Comparison of ENCODE assay signal across 21 cellular contexts in genomic region chr1:200183637-200184036, GRCh38.
DNase-seq lines count a peak whose midpoint lies in the region; ATAC-seq and TF ChIP-seq lines count a peak whose summit lies in the region.
"Had no signal": no experiment of that assay in that cellular context is flagged by ENCODE, and none has a peak within 500 bp of the region (broad histone marks: within the 10 kb centered on the region; RNA-seq: fewer than 3 reads in every experiment).

No MANE protein-coding gene starts in this region.

- no peak overlapping the region for H3K9ac ChIP-seq in BLaER1
- H3K9ac ChIP-seq in GM23248, result no peak overlapping the region

- no peaks in the 10 kb centered on the region for H3K79me2 ChIP-seq in GM23248 (ENCODE audit: insufficient read depth)
- no peaks in the 10 kb centered on the region for H3K79me2 ChIP-seq in osteoblast (ENCODE audit: insufficient read depth, low read length)

- ATAC-seq in GM21619 (IDR thresholded peaks at IDR 0.05; ENCODE audit: unreplicated experiment), result no peak
- ATAC-seq in HG03457 (IDR thresholded peaks at IDR 0.05; ENCODE audit: unreplicated experiment), result no peak
- ATAC-seq in GM18858 (IDR thresholded peaks at IDR 0.05; ENCODE audit: unreplicated experiment), result no peak
- ATAC-seq: activated naive CD8-positive, alpha-beta T cell treated with anti-CD3 and anti-CD28 coated beads, Interleukin-2, amount 50 U/mL, for 24 hours; naive thymus-derived CD8-positive, alpha-beta T cell had no signal

- H3K27ac Mint-ChIP-seq in chondrocyte (ENCODE audit: unreplicated experiment), result peak overlapping the region; percentile 42
- H3K27ac Mint-ChIP-seq: activated naive CD8-positive, alpha-beta T cell treated with anti-CD3 and anti-CD28 coated beads, Interleukin-2, amount 50 U/mL, for 24 hours; naive thymus-derived CD8-positive, alpha-beta T cell had no signal

- H2AFZ ChIP-seq in GM23248 (no peak overlapping the region), osteoblast (ENCODE audit: low read length) (no peak overlapping the region)

- H3K36me3 ChIP-seq in BLaER1 (no peaks in the 10 kb centered on the region), GM23248 (ENCODE audit: low read depth) (no peaks in the 10 kb centered on the region), osteoblast (ENCODE audit: insufficient read depth, low read length) (no peaks in the 10 kb centered on the region)
- H3K36me3 ChIP-seq: ovary, sigmoid colon, tibial nerve had no signal

- H3K9me3 ChIP-seq in BLaER1 (peaks cover 5% of the 10 kb centered on the region; the same call in 1 of the 2 replicates), GM23248 (ENCODE audit: low read depth) (no peaks in the 10 kb centered on the region), osteoblast (ENCODE audit: low read depth, low read length) (no peaks in the 10 kb centered on the region)
- H3K9me3 ChIP-seq: ovary, sigmoid colon, tibial nerve had no signal

- TF ChIP-seq CTCF in chondrocyte (IDR thresholded peaks at IDR 0.05) (no peak), osteoblast (IDR thresholded peaks at IDR 0.05; ENCODE audit: extremely low read depth, low read depth, low read length) (no peak)

- peaks cover 36% of the 10 kb centered on the region for H3F3A ChIP-seq in GM23248 (ENCODE audit: insufficient read depth)

- no peaks in the 10 kb centered on the region for H3K9me2 ChIP-seq in GM23248 (ENCODE audit: insufficient read depth)

- peaks cover 2% of the 10 kb centered on the region for H3K27me3 Mint-ChIP-seq in chondrocyte (ENCODE audit: low read depth)

- H3K36me3 Mint-ChIP-seq in chondrocyte (ENCODE audit: low read depth), result peaks cover 12% of the 10 kb centered on the region

- peaks cover 14% of the 10 kb centered on the region for H3K4me1 ChIP-seq in BLaER1
- peaks cover 42% of the 10 kb centered on the region for H3K4me1 ChIP-seq in GM23248 (ENCODE audit: insufficient read depth)
- H3K4me1 ChIP-seq in osteoblast (ENCODE audit: insufficient read depth, low read length), result peaks cover 35% of the 10 kb centered on the region
- H3K4me1 ChIP-seq: tibial nerve had no signal

- H4K20me1 ChIP-seq in BLaER1 (no peaks in the 10 kb centered on the region), GM23248 (ENCODE audit: insufficient read depth) (no peaks in the 10 kb centered on the region), osteoblast (ENCODE audit: insufficient read depth, low read length) (no peaks in the 10 kb centered on the region)

- H3K4me3 ChIP-seq in BLaER1, result no peak overlapping the region
- no peak overlapping the region for H3K4me3 ChIP-seq in GM23248
- no peak overlapping the region for H3K4me3 ChIP-seq in osteoblast (ENCODE audit: insufficient read depth, low read length)
- H3K4me3 ChIP-seq: ovary, sigmoid colon, tibial nerve had no signal

- no peak overlapping the region for H3K27ac ChIP-seq in BLaER1
- H3K27ac ChIP-seq in GM23248, result peak overlapping the region; percentile 39
- H3K27ac ChIP-seq in osteoblast (ENCODE audit: low read depth, low read length), result peak overlapping the region; percentile 27
- H3K27ac ChIP-seq: foreskin keratinocyte, ovary, tibial nerve had no signal

- peaks cover 15% of the 10 kb centered on the region for H3K9me3 Mint-ChIP-seq in chondrocyte (ENCODE audit: low read depth)
- H3K9me3 Mint-ChIP-seq: activated naive CD8-positive, alpha-beta T cell treated with anti-CD3 and anti-CD28 coated beads, Interleukin-2, amount 50 U/mL, for 24 hours had no signal

- H3K27me3 ChIP-seq in BLaER1, result no peaks in the 10 kb centered on the region
- no peaks in the 10 kb centered on the region for H3K27me3 ChIP-seq in GM23248 (replicated peaks; ENCODE audit: insufficient read depth)
- H3K27me3 ChIP-seq in osteoblast (ENCODE audit: insufficient read depth, low read length), result no peaks in the 10 kb centered on the region
- H3K27me3 ChIP-seq: foreskin keratinocyte, ovary, sigmoid colon, tibial nerve had no signal

- peaks cover 48% of the 10 kb centered on the region for H3K4me1 Mint-ChIP-seq in chondrocyte (ENCODE audit: low read depth)

- in situ Hi-C loops in GM23248 (cut with MboI), result no loop called here

- peak overlapping the region; percentile 68 for H3K4me2 ChIP-seq in BLaER1
- H3K4me2 ChIP-seq in GM23248 (ENCODE audit: unreplicated experiment), result peak overlapping the region; percentile 5
- peak overlapping the region; percentile 10 for H3K4me2 ChIP-seq in osteoblast (ENCODE audit: insufficient read depth, low read length)

- 25 to 46% methylated on average over 2 of the region's 2 CpGs for WGBS in GM23248 (ENCODE audit: low coverage in 1 of 2, low lambda C conversion rate in 2 of 2, missing lambda C conversion rate in 2 of 2), 2 experiments

- no peak overlapping the region for H3K4me3 Mint-ChIP-seq in chondrocyte (ENCODE audit: unreplicated experiment)
- H3K4me3 Mint-ChIP-seq: activated naive CD8-positive, alpha-beta T cell treated with anti-CD3 and anti-CD28 coated beads, Interleukin-2, amount 50 U/mL, for 24 hours; naive thymus-derived CD8-positive, alpha-beta T cell had no signal

- DNase-seq in GM23248, result peak; percentile 38
- no peak for DNase-seq in chondrocyte (ENCODE audit: low spot score)
- DNase-seq in osteoblast (ENCODE audit: insufficient read length, low spot score, missing footprints), result no peak
- DNase-seq in activated CD8-positive, alpha-beta memory T cell treated with anti-CD3 and anti-CD28 coated beads, Interleukin-2, amount 50 U/mL, for 48 hours, result no peak
- DNase-seq: activated CD4-positive, alpha-beta T cell treated with anti-CD3 and anti-CD28 coated beads, Interleukin-2, amount 50 U/mL, for 4 hours; activated effector memory CD4-positive, alpha-beta T cell treated with anti-CD3 and anti-CD28 coated beads, Interleukin-2, amount 50 U/mL, for 16 hours; activated naive CD8-positive, alpha-beta T cell treated with anti-CD3 and anti-CD28 coated beads, Interleukin-2, amount 50 U/mL, for 24 hours; mesendoderm; naive thymus-derived CD8-positive, alpha-beta T cell; NCI-H1417 treated with DMSO at 0.1 percent for 48 hours; NCI-H526; stimulated activated CD4-positive, alpha-beta T cell treated with anti-CD3 and anti-CD28 coated beads, Interleukin-2, amount 100 ng/mL, for 24 hours; stimulated activated naive CD4-positive, alpha-beta T cell had no signal

Comparison
In these comparisons a context has a peak if more than half of its experiments do, and no peak if none do; other contexts are left out.
1. H3K4me2 ChIP-seq: peak in every context shown above with its lines; median percentile 68 in BLaER1; 10 in osteoblast; 5 in GM23248.